2 cellular contexts compared by ENCODE assay signal in the genomic region with DNA sequence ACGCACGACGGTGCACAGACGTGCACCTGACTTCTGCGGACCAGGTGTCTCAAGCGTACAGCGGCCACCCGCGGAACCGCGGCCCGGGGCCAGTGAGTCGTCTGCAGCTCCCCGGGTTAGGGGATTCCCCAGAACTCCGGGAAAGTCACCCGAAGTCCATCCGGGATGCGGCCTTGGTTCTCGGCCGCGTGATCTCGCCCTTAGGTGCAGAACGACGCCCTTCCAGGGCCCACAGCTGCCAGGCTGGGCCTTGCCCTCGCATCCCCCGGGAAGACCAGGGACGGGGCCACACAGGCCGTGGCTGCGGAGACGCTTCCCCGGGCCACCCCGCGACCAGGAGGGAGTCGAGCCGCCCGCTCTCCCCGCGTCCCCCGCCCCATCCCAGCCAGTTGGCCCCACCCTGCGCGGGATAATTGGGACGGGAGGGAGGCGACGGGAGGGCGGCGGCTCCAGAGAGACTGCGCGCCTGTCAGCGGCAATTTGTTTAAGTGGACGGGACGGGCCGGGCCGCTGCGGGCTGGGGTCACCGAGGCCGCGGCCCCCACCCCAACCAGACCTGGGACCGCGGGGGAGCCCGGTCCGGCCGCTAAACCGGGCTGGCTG.
TF ChIP-seq lines count a peak whose summit lies in the region.

No MANE protein-coding gene starts in this region.

TF ChIP-seq in GM23338, 12 proteins besides CTCF, POLR2A, EP300 and RAD21:
- TF ChIP-seq NANOG (IDR thresholded peaks at IDR 0.05; ENCODE audit: borderline replicate concordance) (no peak), ZNF331 (CRISPR knock-in tag; IDR thresholded peaks at IDR 0.05; ENCODE audit: low read depth) (no peak), POLR2AphosphoS5 (IDR thresholded peaks at IDR 0.05; ENCODE audit: low read depth) (no peak), EZH2 (IDR thresholded peaks at IDR 0.05; ENCODE audit: low read depth, unreplicated experiment) (peak; percentile 94)
- TF ChIP-seq, protein P1, sequence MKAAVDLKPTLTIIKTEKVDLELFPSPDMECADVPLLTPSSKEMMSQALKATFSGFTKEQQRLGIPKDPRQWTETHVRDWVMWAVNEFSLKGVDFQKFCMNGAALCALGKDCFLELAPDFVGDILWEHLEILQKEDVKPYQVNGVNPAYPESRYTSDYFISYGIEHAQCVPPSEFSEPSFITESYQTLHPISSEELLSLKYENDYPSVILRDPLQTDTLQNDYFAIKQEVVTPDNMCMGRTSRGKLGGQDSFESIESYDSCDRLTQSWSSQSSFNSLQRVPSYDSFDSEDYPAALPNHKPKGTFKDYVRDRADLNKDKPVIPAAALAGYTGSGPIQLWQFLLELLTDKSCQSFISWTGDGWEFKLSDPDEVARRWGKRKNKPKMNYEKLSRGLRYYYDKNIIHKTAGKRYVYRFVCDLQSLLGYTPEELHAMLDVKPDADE (IDR thresholded peaks at IDR 0.05): no peak

TF ChIP-seq in K562, 482 proteins besides CTCF, POLR2A, EP300 and RAD21:
- TF ChIP-seq POLR2G (IDR thresholded peaks at IDR 0.05; ENCODE audit: low read depth, low read length): 0 out of 2 replicates have a peak, but pooled peaks have one; percentile 23
- TF ChIP-seq, protein P2, sequence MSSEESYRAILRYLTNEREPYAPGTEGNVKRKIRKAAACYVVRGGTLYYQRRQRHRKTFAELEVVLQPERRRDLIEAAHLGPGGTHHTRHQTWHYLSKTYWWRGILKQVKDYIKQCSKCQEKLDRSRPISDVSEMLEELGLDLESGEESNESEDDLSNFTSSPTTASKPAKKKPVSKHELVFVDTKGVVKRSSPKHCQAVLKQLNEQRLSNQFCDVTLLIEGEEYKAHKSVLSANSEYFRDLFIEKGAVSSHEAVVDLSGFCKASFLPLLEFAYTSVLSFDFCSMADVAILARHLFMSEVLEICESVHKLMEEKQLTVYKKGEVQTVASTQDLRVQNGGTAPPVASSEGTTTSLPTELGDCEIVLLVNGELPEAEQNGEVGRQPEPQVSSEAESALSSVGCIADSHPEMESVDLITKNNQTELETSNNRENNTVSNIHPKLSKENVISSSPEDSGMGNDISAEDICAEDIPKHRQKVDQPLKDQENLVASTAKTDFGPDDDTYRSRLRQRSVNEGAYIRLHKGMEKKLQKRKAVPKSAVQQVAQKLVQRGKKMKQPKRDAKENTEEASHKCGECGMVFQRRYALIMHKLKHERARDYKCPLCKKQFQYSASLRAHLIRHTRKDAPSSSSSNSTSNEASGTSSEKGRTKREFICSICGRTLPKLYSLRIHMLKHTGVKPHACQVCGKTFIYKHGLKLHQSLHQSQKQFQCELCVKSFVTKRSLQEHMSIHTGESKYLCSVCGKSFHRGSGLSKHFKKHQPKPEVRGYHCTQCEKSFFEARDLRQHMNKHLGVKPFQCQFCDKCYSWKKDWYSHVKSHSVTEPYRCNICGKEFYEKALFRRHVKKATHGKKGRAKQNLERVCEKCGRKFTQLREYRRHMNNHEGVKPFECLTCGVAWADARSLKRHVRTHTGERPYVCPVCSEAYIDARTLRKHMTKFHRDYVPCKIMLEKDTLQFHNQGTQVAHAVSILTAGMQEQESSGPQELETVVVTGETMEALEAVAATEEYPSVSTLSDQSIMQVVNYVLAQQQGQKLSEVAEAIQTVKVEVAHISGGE (CRISPR knock-in tag; IDR thresholded peaks at IDR 0.05): peak in 1 of 3 experiments; percentile 89; a peak in 2 of 6 replicates
- TF ChIP-seq, protein P3, sequence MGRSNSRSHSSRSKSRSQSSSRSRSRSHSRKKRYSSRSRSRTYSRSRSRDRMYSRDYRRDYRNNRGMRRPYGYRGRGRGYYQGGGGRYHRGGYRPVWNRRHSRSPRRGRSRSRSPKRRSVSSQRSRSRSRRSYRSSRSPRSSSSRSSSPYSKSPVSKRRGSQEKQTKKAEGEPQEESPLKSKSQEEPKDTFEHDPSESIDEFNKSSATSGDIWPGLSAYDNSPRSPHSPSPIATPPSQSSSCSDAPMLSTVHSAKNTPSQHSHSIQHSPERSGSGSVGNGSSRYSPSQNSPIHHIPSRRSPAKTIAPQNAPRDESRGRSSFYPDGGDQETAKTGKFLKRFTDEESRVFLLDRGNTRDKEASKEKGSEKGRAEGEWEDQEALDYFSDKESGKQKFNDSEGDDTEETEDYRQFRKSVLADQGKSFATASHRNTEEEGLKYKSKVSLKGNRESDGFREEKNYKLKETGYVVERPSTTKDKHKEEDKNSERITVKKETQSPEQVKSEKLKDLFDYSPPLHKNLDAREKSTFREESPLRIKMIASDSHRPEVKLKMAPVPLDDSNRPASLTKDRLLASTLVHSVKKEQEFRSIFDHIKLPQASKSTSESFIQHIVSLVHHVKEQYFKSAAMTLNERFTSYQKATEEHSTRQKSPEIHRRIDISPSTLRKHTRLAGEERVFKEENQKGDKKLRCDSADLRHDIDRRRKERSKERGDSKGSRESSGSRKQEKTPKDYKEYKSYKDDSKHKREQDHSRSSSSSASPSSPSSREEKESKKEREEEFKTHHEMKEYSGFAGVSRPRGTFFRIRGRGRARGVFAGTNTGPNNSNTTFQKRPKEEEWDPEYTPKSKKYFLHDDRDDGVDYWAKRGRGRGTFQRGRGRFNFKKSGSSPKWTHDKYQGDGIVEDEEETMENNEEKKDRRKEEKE (IDR thresholded peaks at IDR 0.05; ENCODE audit: borderline replicate concordance in 1 of 2, control insufficient read depth in 1 of 2, low read depth in 2 of 2, low read length in 1 of 2): peak in 1 of 2 experiments; percentile 52; a peak in 1 of 4 replicates
- TF ChIP-seq EWSR1 (IDR thresholded peaks at IDR 0.05; ENCODE audit: borderline replicate concordance, low read depth, partially characterized antibody): peak; percentile 21
- TF ChIP-seq MCM2 (IDR thresholded peaks at IDR 0.05; ENCODE audit: low read depth): no peak
